ENCODE assay signal across 2 cellular contexts in the genomic region with DNA sequence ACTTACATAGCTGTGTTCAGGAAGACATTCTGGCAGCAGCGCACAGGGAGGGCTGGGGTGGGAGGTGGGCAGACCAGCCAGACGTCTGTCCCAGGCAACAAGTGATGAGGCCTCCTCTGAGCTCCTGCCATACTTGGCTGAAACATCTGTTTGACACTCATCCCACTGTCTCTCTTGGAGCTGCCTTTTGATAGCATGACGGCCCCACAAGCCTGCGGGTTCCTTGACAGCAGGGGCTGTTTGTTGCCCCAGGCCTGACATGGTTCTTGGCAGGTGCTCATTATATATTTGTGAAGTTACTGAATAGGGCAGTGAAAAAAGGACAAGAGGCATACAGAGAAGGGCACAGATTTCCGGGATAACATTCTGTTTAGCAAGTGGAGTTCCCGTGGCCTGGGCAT.
TF ChIP-seq lines count a peak whose summit lies in the region.

No MANE protein-coding gene starts in this region.

TF ChIP-seq in SK-N-SH, 30 proteins besides CTCF, POLR2A, EP300 and RAD21:
- peak; percentile 62 for TF ChIP-seq RFX5 (IDR thresholded peaks at IDR 0.05; ENCODE audit: low read length)
- no peak for TF ChIP-seq SIN3A (IDR thresholded peaks at IDR 0.05; ENCODE audit: borderline replicate concordance, low read depth, low read length)
- TF ChIP-seq TEAD4 (IDR thresholded peaks at IDR 0.05; ENCODE audit: borderline replicate concordance, insufficient read depth): no peak
- TF ChIP-seq NFIC (IDR thresholded peaks at IDR 0.05; ENCODE audit: borderline replicate concordance): no peak

TF ChIP-seq in SK-N-SH treated with all-trans-retinoic acid at 6 μM for 48 hours, 23 proteins besides CTCF, POLR2A, EP300 and RAD21:
- no peak for TF ChIP-seq ESRRG (CRISPR knock-in tag; IDR thresholded peaks at IDR 0.05)
- TF ChIP-seq, protein P1, sequence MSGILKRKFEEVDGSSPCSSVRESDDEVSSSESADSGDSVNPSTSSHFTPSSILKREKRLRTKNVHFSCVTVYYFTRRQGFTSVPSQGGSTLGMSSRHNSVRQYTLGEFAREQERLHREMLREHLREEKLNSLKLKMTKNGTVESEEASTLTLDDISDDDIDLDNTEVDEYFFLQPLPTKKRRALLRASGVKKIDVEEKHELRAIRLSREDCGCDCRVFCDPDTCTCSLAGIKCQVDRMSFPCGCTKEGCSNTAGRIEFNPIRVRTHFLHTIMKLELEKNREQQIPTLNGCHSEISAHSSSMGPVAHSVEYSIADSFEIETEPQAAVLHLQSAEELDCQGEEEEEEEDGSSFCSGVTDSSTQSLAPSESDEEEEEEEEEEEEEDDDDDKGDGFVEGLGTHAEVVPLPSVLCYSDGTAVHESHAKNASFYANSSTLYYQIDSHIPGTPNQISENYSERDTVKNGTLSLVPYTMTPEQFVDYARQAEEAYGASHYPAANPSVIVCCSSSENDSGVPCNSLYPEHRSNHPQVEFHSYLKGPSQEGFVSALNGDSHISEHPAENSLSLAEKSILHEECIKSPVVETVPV (CRISPR knock-in tag; IDR thresholded peaks at IDR 0.05): no peak
- TF ChIP-seq PPARA (CRISPR knock-in tag; IDR thresholded peaks at IDR 0.05; ENCODE audit: borderline replicate concordance): no peak
- TF ChIP-seq OSR1 (CRISPR knock-in tag; IDR thresholded peaks at IDR 0.05): no peak
- no peak for TF ChIP-seq ZNF565 (CRISPR knock-in tag; conservative IDR thresholded peaks at IDR 0.05; ENCODE audit: low read depth)
- no peak for TF ChIP-seq ZFP3 (CRISPR knock-in tag; IDR thresholded peaks at IDR 0.05)
TF ChIP-seq in SK-N-SH treated with all-trans-retinoic acid at 6 μM for 48 hours: peak in this region for 0.
